1 cellular context compared by ENCODE assay signal in the genomic region with DNA sequence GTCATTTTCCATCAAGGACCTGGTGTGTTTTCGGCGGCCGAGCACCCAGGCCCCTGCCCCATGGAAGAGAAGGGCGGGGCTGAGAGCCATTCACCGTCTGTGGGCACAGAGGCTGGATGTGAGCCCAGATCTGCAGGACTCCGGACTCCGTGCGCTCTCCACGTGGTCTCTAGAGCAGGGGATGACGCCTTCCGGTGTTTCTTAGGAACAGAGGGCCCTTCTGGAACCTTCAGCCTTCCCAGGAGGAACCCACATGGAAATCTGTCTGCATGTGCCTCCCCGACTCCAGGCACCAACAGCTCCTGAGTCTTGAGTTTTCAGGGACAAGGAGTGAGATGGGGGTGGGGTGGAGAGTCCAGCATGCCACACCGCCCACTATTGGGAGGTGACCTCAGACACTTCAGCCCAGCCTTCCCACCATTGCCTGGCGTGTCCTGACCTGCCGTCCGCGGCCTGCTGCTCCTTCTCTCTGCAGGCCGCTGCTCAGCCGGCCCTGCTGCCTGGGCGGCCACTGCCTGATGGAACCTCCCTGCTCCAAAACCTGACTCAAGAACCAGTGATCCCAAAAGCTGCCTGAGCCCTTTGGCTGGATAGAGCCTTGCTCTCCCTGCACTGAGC.
TF ChIP-seq lines count a peak whose summit lies in the region.

No MANE protein-coding gene starts in this region.

TF ChIP-seq in K562, 482 proteins besides CTCF, POLR2A, EP300 and RAD21 (continued from another document):
- TF ChIP-seq, protein P1, sequence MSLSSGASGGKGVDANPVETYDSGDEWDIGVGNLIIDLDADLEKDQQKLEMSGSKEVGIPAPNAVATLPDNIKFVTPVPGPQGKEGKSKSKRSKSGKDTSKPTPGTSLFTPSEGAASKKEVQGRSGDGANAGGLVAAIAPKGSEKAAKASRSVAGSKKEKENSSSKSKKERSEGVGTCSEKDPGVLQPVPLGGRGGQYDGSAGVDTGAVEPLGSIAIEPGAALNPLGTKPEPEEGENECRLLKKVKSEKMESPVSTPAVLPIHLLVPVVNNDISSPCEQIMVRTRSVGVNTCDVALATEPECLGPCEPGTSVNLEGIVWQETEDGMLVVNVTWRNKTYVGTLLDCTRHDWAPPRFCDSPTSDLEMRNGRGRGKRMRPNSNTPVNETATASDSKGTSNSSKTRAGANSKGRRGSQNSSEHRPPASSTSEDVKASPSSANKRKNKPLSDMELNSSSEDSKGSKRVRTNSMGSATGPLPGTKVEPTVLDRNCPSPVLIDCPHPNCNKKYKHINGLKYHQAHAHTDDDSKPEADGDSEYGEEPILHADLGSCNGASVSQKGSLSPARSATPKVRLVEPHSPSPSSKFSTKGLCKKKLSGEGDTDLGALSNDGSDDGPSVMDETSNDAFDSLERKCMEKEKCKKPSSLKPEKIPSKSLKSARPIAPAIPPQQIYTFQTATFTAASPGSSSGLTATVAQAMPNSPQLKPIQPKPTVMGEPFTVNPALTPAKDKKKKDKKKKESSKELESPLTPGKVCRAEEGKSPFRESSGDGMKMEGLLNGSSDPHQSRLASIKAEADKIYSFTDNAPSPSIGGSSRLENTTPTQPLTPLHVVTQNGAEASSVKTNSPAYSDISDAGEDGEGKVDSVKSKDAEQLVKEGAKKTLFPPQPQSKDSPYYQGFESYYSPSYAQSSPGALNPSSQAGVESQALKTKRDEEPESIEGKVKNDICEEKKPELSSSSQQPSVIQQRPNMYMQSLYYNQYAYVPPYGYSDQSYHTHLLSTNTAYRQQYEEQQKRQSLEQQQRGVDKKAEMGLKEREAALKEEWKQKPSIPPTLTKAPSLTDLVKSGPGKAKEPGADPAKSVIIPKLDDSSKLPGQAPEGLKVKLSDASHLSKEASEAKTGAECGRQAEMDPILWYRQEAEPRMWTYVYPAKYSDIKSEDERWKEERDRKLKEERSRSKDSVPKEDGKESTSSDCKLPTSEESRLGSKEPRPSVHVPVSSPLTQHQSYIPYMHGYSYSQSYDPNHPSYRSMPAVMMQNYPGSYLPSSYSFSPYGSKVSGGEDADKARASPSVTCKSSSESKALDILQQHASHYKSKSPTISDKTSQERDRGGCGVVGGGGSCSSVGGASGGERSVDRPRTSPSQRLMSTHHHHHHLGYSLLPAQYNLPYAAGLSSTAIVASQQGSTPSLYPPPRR (CRISPR knock-in tag; IDR thresholded peaks at IDR 0.05; ENCODE audit: borderline replicate concordance), result no peak
- TF ChIP-seq NCOA1 (IDR thresholded peaks at IDR 0.05; ENCODE audit: low read depth) (no peak), CSDE1 (IDR thresholded peaks at IDR 0.05) (no peak), SP2 (IDR thresholded peaks at IDR 0.05; ENCODE audit: extremely low read depth, low read depth, low read length, poor library complexity, severe bottlenecking) (no peak), CCAR2 (IDR thresholded peaks at IDR 0.05; ENCODE audit: low read depth, low read length) (no peak)
- TF ChIP-seq, protein P2, sequence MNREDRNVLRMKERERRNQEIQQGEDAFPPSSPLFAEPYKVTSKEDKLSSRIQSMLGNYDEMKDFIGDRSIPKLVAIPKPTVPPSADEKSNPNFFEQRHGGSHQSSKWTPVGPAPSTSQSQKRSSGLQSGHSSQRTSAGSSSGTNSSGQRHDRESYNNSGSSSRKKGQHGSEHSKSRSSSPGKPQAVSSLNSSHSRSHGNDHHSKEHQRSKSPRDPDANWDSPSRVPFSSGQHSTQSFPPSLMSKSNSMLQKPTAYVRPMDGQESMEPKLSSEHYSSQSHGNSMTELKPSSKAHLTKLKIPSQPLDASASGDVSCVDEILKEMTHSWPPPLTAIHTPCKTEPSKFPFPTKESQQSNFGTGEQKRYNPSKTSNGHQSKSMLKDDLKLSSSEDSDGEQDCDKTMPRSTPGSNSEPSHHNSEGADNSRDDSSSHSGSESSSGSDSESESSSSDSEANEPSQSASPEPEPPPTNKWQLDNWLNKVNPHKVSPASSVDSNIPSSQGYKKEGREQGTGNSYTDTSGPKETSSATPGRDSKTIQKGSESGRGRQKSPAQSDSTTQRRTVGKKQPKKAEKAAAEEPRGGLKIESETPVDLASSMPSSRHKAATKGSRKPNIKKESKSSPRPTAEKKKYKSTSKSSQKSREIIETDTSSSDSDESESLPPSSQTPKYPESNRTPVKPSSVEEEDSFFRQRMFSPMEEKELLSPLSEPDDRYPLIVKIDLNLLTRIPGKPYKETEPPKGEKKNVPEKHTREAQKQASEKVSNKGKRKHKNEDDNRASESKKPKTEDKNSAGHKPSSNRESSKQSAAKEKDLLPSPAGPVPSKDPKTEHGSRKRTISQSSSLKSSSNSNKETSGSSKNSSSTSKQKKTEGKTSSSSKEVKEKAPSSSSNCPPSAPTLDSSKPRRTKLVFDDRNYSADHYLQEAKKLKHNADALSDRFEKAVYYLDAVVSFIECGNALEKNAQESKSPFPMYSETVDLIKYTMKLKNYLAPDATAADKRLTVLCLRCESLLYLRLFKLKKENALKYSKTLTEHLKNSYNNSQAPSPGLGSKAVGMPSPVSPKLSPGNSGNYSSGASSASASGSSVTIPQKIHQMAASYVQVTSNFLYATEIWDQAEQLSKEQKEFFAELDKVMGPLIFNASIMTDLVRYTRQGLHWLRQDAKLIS (CRISPR knock-in tag; IDR thresholded peaks at IDR 0.05), result no peak
- TF ChIP-seq, protein P3, sequence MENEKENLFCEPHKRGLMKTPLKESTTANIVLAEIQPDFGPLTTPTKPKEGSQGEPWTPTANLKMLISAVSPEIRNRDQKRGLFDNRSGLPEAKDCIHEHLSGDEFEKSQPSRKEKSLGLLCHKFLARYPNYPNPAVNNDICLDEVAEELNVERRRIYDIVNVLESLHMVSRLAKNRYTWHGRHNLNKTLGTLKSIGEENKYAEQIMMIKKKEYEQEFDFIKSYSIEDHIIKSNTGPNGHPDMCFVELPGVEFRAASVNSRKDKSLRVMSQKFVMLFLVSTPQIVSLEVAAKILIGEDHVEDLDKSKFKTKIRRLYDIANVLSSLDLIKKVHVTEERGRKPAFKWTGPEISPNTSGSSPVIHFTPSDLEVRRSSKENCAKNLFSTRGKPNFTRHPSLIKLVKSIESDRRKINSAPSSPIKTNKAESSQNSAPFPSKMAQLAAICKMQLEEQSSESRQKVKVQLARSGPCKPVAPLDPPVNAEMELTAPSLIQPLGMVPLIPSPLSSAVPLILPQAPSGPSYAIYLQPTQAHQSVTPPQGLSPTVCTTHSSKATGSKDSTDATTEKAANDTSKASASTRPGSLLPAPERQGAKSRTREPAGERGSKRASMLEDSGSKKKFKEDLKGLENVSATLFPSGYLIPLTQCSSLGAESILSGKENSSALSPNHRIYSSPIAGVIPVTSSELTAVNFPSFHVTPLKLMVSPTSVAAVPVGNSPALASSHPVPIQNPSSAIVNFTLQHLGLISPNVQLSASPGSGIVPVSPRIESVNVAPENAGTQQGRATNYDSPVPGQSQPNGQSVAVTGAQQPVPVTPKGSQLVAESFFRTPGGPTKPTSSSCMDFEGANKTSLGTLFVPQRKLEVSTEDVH (IDR thresholded peaks at IDR 0.05; ENCODE audit: low read depth, partially characterized antibody), result no peak
- TF ChIP-seq, protein P4, sequence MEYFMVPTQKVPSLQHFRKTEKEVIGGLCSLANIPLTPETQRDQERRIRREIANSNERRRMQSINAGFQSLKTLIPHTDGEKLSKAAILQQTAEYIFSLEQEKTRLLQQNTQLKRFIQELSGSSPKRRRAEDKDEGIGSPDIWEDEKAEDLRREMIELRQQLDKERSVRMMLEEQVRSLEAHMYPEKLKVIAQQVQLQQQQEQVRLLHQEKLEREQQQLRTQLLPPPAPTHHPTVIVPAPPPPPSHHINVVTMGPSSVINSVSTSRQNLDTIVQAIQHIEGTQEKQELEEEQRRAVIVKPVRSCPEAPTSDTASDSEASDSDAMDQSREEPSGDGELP (CRISPR knock-in tag; IDR thresholded peaks at IDR 0.05; ENCODE audit: borderline replicate concordance), result 0 out of 2 replicates have a peak, but pooled peaks have one; percentile 5
TF ChIP-seq in K562: peak in this region for 8.
